18 cellular contexts compared by ENCODE assay signal in the genomic region with DNA sequence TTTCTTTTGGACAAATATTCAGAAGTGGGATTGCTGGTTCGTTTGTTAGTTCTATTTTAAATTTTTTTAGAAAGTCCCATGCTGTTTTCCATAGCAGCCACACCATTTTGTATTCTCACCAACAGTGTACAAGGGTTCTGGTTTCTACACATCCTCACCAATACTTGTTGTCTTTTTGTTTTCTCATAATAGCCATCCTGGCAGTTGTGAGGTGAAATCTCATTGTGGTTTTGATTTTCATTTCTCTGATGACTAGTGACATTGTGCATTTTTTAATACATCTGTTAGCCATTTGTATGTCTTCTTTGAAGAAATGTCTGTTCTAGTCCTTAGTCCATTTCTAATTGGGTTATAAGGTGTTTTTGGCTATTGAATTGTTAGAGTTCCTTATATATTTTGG.
DNase-seq lines count a peak whose midpoint lies in the region; ATAC-seq and TF ChIP-seq lines count a peak whose summit lies in the region.
"Had no signal": no experiment of that assay in that cellular context is flagged by ENCODE, and none has a peak within 500 bp of the region (broad histone marks: within the 10 kb centered on the region; RNA-seq: fewer than 3 reads in every experiment).

No MANE protein-coding gene starts in this region.

- no peak for TF ChIP-seq CTCF in activated CD8-positive, alpha-beta T cell treated with anti-CD3 and anti-CD28 coated beads for 36 hours (IDR thresholded peaks at IDR 0.05)
- TF ChIP-seq CTCF in MM.1S (IDR thresholded peaks at IDR 0.05; ENCODE audit: low read length), result no peak
- no peak for TF ChIP-seq CTCF in Calu3 (IDR thresholded peaks at IDR 0.05; ENCODE audit: unreplicated experiment)

- no peaks in the 10 kb centered on the region for H3F3A ChIP-seq in MM.1S (ENCODE audit: insufficient read depth, low read length)

- no peaks in the 10 kb centered on the region for H3K27me3 Mint-ChIP-seq in activated CD8-positive, alpha-beta T cell treated with anti-CD3 and anti-CD28 coated beads for 36 hours
- H3K27me3 Mint-ChIP-seq in activated CD8-positive, alpha-beta T cell treated with anti-CD3 and anti-CD28 coated beads, Interleukin-2, amount 10 ng/mL, durations not matched to agents 7 days and 5 days (ENCODE audit: low read depth), result no peaks in the 10 kb centered on the region
- no peaks in the 10 kb centered on the region for H3K27me3 Mint-ChIP-seq in Calu3 (ENCODE audit: unreplicated experiment)

- H3K27ac ChIP-seq in MM.1S (ENCODE audit: low read length), result no peak overlapping the region
- H3K27ac ChIP-seq: 22Rv1 had no signal

- intact Hi-C loops in activated CD8-positive, alpha-beta T cell treated with anti-CD3 and anti-CD28 coated beads for 36 hours (cut with micrococcal nuclease), result no loop called here
- intact Hi-C loops in left colon (cut with DNase I, micrococcal nuclease) (no loop called here), Calu3 (cut with micrococcal nuclease; ENCODE audit: unreplicated experiment) (no loop called here)

- CTCF ChIA-PET in activated CD8-positive, alpha-beta T cell treated with anti-CD3 and anti-CD28 coated beads for 36 hours (lab: Charles Lee), result interaction anchor here (0.7 kb wide), 1 partner anchor 11 kb away, joined by 4 read pairs; no protein-coding TSS in a partner anchor
- CTCF ChIA-PET in activated CD8-positive, alpha-beta T cell treated with anti-CD3 and anti-CD28 coated beads, Interleukin-2, amount 10 ng/mL, durations not matched to agents 7 days and 5 days (lab: Charles Lee), result interaction anchor here (1.4 kb wide), 1 partner anchor 14 kb away, joined by 6 read pairs; no protein-coding TSS in a partner anchor
- CTCF ChIA-PET in Calu3 (lab: Charles Lee), result no interaction called here

- no peak overlapping the region for H3K9ac ChIP-seq in MM.1S (ENCODE audit: low read length)

- no TSS peak for BruUV-seq in Calu3 (replicated peaks; lab: Mats Ljungman, UMichigan)

- H3K27ac Mint-ChIP-seq in activated CD8-positive, alpha-beta T cell treated with anti-CD3 and anti-CD28 coated beads for 36 hours, result no peak overlapping the region
- H3K27ac Mint-ChIP-seq in activated CD8-positive, alpha-beta T cell treated with anti-CD3 and anti-CD28 coated beads, Interleukin-2, amount 10 ng/mL, durations not matched to agents 7 days and 5 days, result no peak overlapping the region
- H3K27ac Mint-ChIP-seq in Calu3 (ENCODE audit: unreplicated experiment), result no peak overlapping the region
- H3K27ac Mint-ChIP-seq: B cell; CD4-positive, alpha-beta T cell had no signal

- POLR2A ChIA-PET in activated CD8-positive, alpha-beta T cell treated with anti-CD3 and anti-CD28 coated beads for 36 hours (lab: Charles Lee), result no interaction called here
- POLR2A ChIA-PET in activated CD8-positive, alpha-beta T cell treated with anti-CD3 and anti-CD28 coated beads, Interleukin-2, amount 10 ng/mL, durations not matched to agents 7 days and 5 days (lab: Charles Lee), result no interaction called here

- no peaks in the 10 kb centered on the region for H4K20me1 ChIP-seq in MM.1S (ENCODE audit: insufficient read depth, low read length)

- no peaks in the 10 kb centered on the region for H3K9me3 ChIP-seq in MM.1S (replicated peaks; ENCODE audit: insufficient read depth, low read length)

- H3K9me2 ChIP-seq in MM.1S (replicated peaks; ENCODE audit: insufficient read depth, low read length), result no peaks in the 10 kb centered on the region

- H3K27me3 ChIP-seq in MM.1S (replicated peaks; ENCODE audit: insufficient read depth, low read length), result no peaks in the 10 kb centered on the region

- DNase-seq in activated CD8-positive, alpha-beta T cell treated with anti-CD3 and anti-CD28 coated beads for 36 hours, result no peak
- DNase-seq in activated CD8-positive, alpha-beta T cell treated with anti-CD3 and anti-CD28 coated beads, Interleukin-2, amount 10 ng/mL, durations not matched to agents 7 days and 5 days, result no peak
- DNase-seq in MM.1S (peak; percentile 29), left colon (no peak), Calu3 (no peak)
- DNase-seq: ACHN; C1 segment of cervical spinal cord; CD4-positive, alpha-beta T cell; DMS79 treated with DMSO at 0.1 percent for 48 hours; EL; GOT3; H9; Karpas-422 had no signal

- H3K79me2 ChIP-seq in MM.1S (ENCODE audit: low read length), result no peaks in the 10 kb centered on the region

- H3K4me3 ChIP-seq in MM.1S (ENCODE audit: low read length), result no peak overlapping the region

- no peaks in the 10 kb centered on the region; the same call in 1 of the 2 replicates for H3K4me1 ChIP-seq in MM.1S (ENCODE audit: low read length)

- no peak overlapping the region for H3K4me2 ChIP-seq in MM.1S (ENCODE audit: low read depth, low read length)

- H3K36me3 ChIP-seq in MM.1S (replicated peaks; ENCODE audit: insufficient read depth, low read length), result no peaks in the 10 kb centered on the region

- no peak overlapping the region for H2AFZ ChIP-seq in MM.1S (ENCODE audit: low read length)

- no peaks in the 10 kb centered on the region for H3K9me3 Mint-ChIP-seq in activated CD8-positive, alpha-beta T cell treated with anti-CD3 and anti-CD28 coated beads for 36 hours
- no peaks in the 10 kb centered on the region for H3K9me3 Mint-ChIP-seq in activated CD8-positive, alpha-beta T cell treated with anti-CD3 and anti-CD28 coated beads, Interleukin-2, amount 10 ng/mL, durations not matched to agents 7 days and 5 days (ENCODE audit: insufficient read depth)
- no peaks in the 10 kb centered on the region for H3K9me3 Mint-ChIP-seq in Calu3 (ENCODE audit: low read depth, unreplicated experiment)
- H3K9me3 Mint-ChIP-seq: CD4-positive, alpha-beta T cell; H9 had no signal

- H3K36me3 Mint-ChIP-seq in activated CD8-positive, alpha-beta T cell treated with anti-CD3 and anti-CD28 coated beads for 36 hours (ENCODE audit: low read depth), result no peaks in the 10 kb centered on the region
- no peaks in the 10 kb centered on the region for H3K36me3 Mint-ChIP-seq in activated CD8-positive, alpha-beta T cell treated with anti-CD3 and anti-CD28 coated beads, Interleukin-2, amount 10 ng/mL, durations not matched to agents 7 days and 5 days (ENCODE audit: low read depth)
- H3K36me3 Mint-ChIP-seq in Calu3 (ENCODE audit: insufficient read depth, unreplicated experiment), result no peaks in the 10 kb centered on the region

- H3K4me1 Mint-ChIP-seq in activated CD8-positive, alpha-beta T cell treated with anti-CD3 and anti-CD28 coated beads for 36 hours (ENCODE audit: low read depth), result peaks cover 18% of the 10 kb centered on the region
- peaks cover 14% of the 10 kb centered on the region for H3K4me1 Mint-ChIP-seq in activated CD8-positive, alpha-beta T cell treated with anti-CD3 and anti-CD28 coated beads, Interleukin-2, amount 10 ng/mL, durations not matched to agents 7 days and 5 days (ENCODE audit: low read depth)
- H3K4me1 Mint-ChIP-seq in Calu3 (ENCODE audit: low read depth, unreplicated experiment), result peaks cover 44% of the 10 kb centered on the region
- H3K4me1 Mint-ChIP-seq: B cell had no signal

- ATAC-seq in activated CD8-positive, alpha-beta T cell treated with anti-CD3 and anti-CD28 coated beads for 36 hours, result peak; percentile 43
- no peak for ATAC-seq in activated CD8-positive, alpha-beta T cell treated with anti-CD3 and anti-CD28 coated beads, Interleukin-2, amount 10 ng/mL, durations not matched to agents 7 days and 5 days
- ATAC-seq in GM18502 (IDR thresholded peaks at IDR 0.05; ENCODE audit: poor library complexity, unreplicated experiment) (peak; percentile 51), left colon (no peak), GM19395 (IDR thresholded peaks at IDR 0.05; ENCODE audit: unreplicated experiment) (no peak)
- ATAC-seq: HepG2 had no signal

- no peak overlapping the region for H3K4me3 Mint-ChIP-seq in activated CD8-positive, alpha-beta T cell treated with anti-CD3 and anti-CD28 coated beads for 36 hours
- H3K4me3 Mint-ChIP-seq in activated CD8-positive, alpha-beta T cell treated with anti-CD3 and anti-CD28 coated beads, Interleukin-2, amount 10 ng/mL, durations not matched to agents 7 days and 5 days, result no peak overlapping the region
- H3K4me3 Mint-ChIP-seq in Calu3 (ENCODE audit: low read depth, unreplicated experiment), result no peak overlapping the region
- H3K4me3 Mint-ChIP-seq: B cell; CD4-positive, alpha-beta T cell; H9 had no signal

Comparison
In these comparisons a context has a peak if more than half of its experiments do, and no peak if none do; other contexts are left out.
1. ATAC-seq: peak in activated CD8-positive, alpha-beta T cell treated with anti-CD3 and anti-CD28 coated beads for 36 hours (single experiment) and GM18502 (single experiment); none in activated CD8-positive, alpha-beta T cell treated with anti-CD3 and anti-CD28 coated beads, Interleukin-2, amount 10 ng/mL, durations not matched to agents 7 days and 5 days (single experiment), left colon (single experiment) and GM19395 (single experiment).